Comparison of ENCODE assay signal across 10 cellular contexts in genomic region chr17:82334204-82334621, GRCh38. TPM values are rescaled to one million over a fixed set of nuclear protein-coding genes. Genes with fewer than 3 reads are reported as not detected.
DNase-seq lines count a peak whose midpoint lies in the region; ATAC-seq and TF ChIP-seq lines count a peak whose summit lies in the region.
"Had no signal": no experiment of that assay in that cellular context is flagged by ENCODE, and none has a peak within 500 bp of the region (broad histone marks: within the 10 kb centered on the region; RNA-seq: fewer than 3 reads in every experiment).

No MANE protein-coding gene starts in this region.

- H3F3A ChIP-seq in neural progenitor cell (ENCODE audit: low read depth), result peaks cover 21% of the 10 kb centered on the region

- H2AFZ ChIP-seq in Karpas-422 (ENCODE audit: low read length), result no peak overlapping the region
- no peak overlapping the region for H2AFZ ChIP-seq in neural progenitor cell (replicated peaks)

- H3K9ac ChIP-seq in Karpas-422 (ENCODE audit: low read length) (no peak overlapping the region), neural progenitor cell (no peak overlapping the region)
- H3K9ac ChIP-seq: parathyroid adenoma had no signal

- H3K36me3 Mint-ChIP-seq in neural progenitor cell, result no peaks in the 10 kb centered on the region

- no peak for ATAC-seq in HG02642 (IDR thresholded peaks at IDR 0.05; ENCODE audit: poor library complexity, unreplicated experiment)

- H3K36me3 ChIP-seq in Karpas-422 (ENCODE audit: insufficient read depth, low read length), result no peaks in the 10 kb centered on the region
- H3K36me3 ChIP-seq in neural progenitor cell, result no peaks in the 10 kb centered on the region

- peaks cover 17% of the 10 kb centered on the region for H3K4me1 ChIP-seq in Karpas-422 (ENCODE audit: low read length)
- peaks cover 36% of the 10 kb centered on the region for H3K4me1 ChIP-seq in neural progenitor cell

- no peak for DNase-seq in AG09309 (ENCODE audit: low read depth)
- no peak for DNase-seq in Karpas-422
- DNase-seq in coronary artery (ENCODE audit: low spot score), result no peak
- no peak for DNase-seq in neural progenitor cell (ENCODE audit: low spot score)
- DNase-seq in middle frontal gyrus (ENCODE audit: extremely low spot score, low spot score), result no peak
- DNase-seq in NCI-H1092 (lab: John Stamatoyannopoulos, UW), result no peak
- no peak for DNase-seq in NCI-H2196 (lab: John Stamatoyannopoulos, UW; ENCODE audit: unreplicated experiment)
- DNase-seq: NCI-H524 treated with DMSO at 0.1 percent for 48 hours had no signal

- no peaks in the 10 kb centered on the region for H3K27me3 ChIP-seq in Karpas-422 (ENCODE audit: low read length)
- H3K27me3 ChIP-seq in neural progenitor cell, result peaks cover 100% of the 10 kb centered on the region

- H3K4me3 ChIP-seq in AG09309 (ENCODE audit: control insufficient read depth, low read depth, low read length), result peak overlapping the region; percentile 63
- H3K4me3 ChIP-seq in Karpas-422 (ENCODE audit: low read length), result peak overlapping the region; percentile 6; the same call in 1 of the 2 replicates
- peak overlapping the region; percentile 77 for H3K4me3 ChIP-seq in coronary artery
- no peak overlapping the region for H3K4me3 ChIP-seq in neural progenitor cell

- TF ChIP-seq CTCF in AG09309 (IDR thresholded peaks at IDR 0.05; ENCODE audit: control insufficient read depth, insufficient read depth, low read depth, low read length, missing control alignments) (no peak), coronary artery (IDR thresholded peaks at IDR 0.05) (no peak), neural progenitor cell (IDR thresholded peaks at IDR 0.05) (no peak)

- peak overlapping the region; percentile 30 for H3K4me3 Mint-ChIP-seq in neural progenitor cell

- H3K27ac ChIP-seq in Karpas-422 (ENCODE audit: low read length), result no peak overlapping the region
- peak overlapping the region in 1 of 2 donors; percentile 63 for H3K27ac ChIP-seq in coronary artery
- no peak overlapping the region for H3K27ac ChIP-seq in neural progenitor cell
- H3K27ac ChIP-seq: parathyroid adenoma had no signal

- H3K9me2 ChIP-seq in Karpas-422 (replicated peaks; ENCODE audit: insufficient read depth, low read length), result no peaks in the 10 kb centered on the region

- no peaks in the 10 kb centered on the region for H3K9me3 Mint-ChIP-seq in neural progenitor cell

- H3K4me2 ChIP-seq in Karpas-422 (ENCODE audit: low read depth, low read length, poor library complexity, severe bottlenecking) (no peak overlapping the region), neural progenitor cell (peak overlapping the region; percentile 82)

- H3K27me3 Mint-ChIP-seq in neural progenitor cell (ENCODE audit: insufficient read depth, low read depth), result peaks cover 33% of the 10 kb centered on the region

- H4K20me1 ChIP-seq in Karpas-422 (ENCODE audit: insufficient read depth, low read depth, low read length) (no peaks in the 10 kb centered on the region), neural progenitor cell (ENCODE audit: low read depth) (peaks cover 13% of the 10 kb centered on the region)

- H3K9me3 ChIP-seq in Karpas-422 (ENCODE audit: low read length) (no peaks in the 10 kb centered on the region), neural progenitor cell (ENCODE audit: low read depth) (no peaks in the 10 kb centered on the region)

- H3K27ac Mint-ChIP-seq in neural progenitor cell, result no peak overlapping the region

- peaks cover 40% of the 10 kb centered on the region for H3K4me1 Mint-ChIP-seq in neural progenitor cell

- H3K79me2 ChIP-seq in Karpas-422 (ENCODE audit: low read length), result no peaks in the 10 kb centered on the region
- no peaks in the 10 kb centered on the region for H3K79me2 ChIP-seq in neural progenitor cell (ENCODE audit: low read depth)
- H3K79me2 ChIP-seq: parathyroid adenoma had no signal

RNA-seq across cellular contexts. Expression of gene SECTM1, which starts 0.6 kb away (rescaled TPM):
- total RNA-seq in Karpas-422 (2014; rRNA removed; shearing (Covaris generic); ENCODE audit: low replicate concordance), result 0.72 TPM in 1 of 2 replicates, not detected in the other
- total RNA-seq in neural progenitor cell (ENCODE audit: low replicate concordance), result 0.12 TPM in 1 of 2 replicates, not detected in the other

RNA-seq across cellular contexts. Expression of gene CD7, which starts 16.8 kb away (rescaled TPM):
- total RNA-seq in Karpas-422 (2014; rRNA removed; shearing (Covaris generic); ENCODE audit: low replicate concordance), result not detected in 2 replicates
- total RNA-seq in neural progenitor cell (ENCODE audit: low replicate concordance), result 0.62 TPM in 1 of 2 replicates, not detected in the other

RNA-seq across cellular contexts. Expression of gene TEX19, which starts 24.8 kb away (rescaled TPM):
- total RNA-seq in Karpas-422 (2014; rRNA removed; shearing (Covaris generic); ENCODE audit: low replicate concordance), result 0.34 and 2.3 TPM in 2 replicates
- 0.19 TPM in 1 of 2 replicates, not detected in the other for total RNA-seq in neural progenitor cell (ENCODE audit: low replicate concordance)

RNA-seq across cellular contexts. Expression of gene UTS2R, which starts 37.4 kb away (rescaled TPM):
- total RNA-seq in Karpas-422 (2014; rRNA removed; shearing (Covaris generic); ENCODE audit: low replicate concordance), result not detected in 2 replicates
- 0.46 TPM in 1 of 2 replicates, not detected in the other for total RNA-seq in neural progenitor cell (ENCODE audit: low replicate concordance)
